12 cellular contexts compared by ENCODE assay signal in genomic region chr16:56263711-56264608, GRCh38.
A peak's percentile ranks its signal among the peaks of the same experiment; 100 is the strongest.
DNase-seq lines count a peak whose midpoint lies in the region; ATAC-seq, FAIRE-seq and TF ChIP-seq lines count a peak whose summit lies in the region.
"Had no signal": no experiment of that assay in that cellular context is flagged by ENCODE, and none has a peak within 500 bp of the region (broad histone marks: within the 10 kb centered on the region; RNA-seq: fewer than 3 reads in every experiment).

No MANE protein-coding gene starts in this region.

- no peaks in the 10 kb centered on the region for H3K27me3 Mint-ChIP-seq in natural killer cell (ENCODE audit: low read depth in 2 of 2)
- H3K27me3 Mint-ChIP-seq: activated naive CD8-positive, alpha-beta T cell had no signal

- H3K36me3 Mint-ChIP-seq in natural killer cell: no peaks in the 10 kb centered on the region
- H3K36me3 Mint-ChIP-seq: activated naive CD8-positive, alpha-beta T cell had no signal

- TF ChIP-seq RAD21 in A549 (conservative IDR thresholded peaks at IDR 0.05 in 1 of 2, IDR thresholded peaks at IDR 0.05 in 1 of 2): no peak

- WGBS in A549 (ENCODE audit: missing lambda C conversion rate): 56% methylated on average over 10 of the region's 11 CpGs

- CTCF ChIA-PET in A549 (lab: Yijun Ruan, JAX): interaction anchor here (0.8 to 1.3 kb wide), 2 partner anchors 13 to 319 kb away, joined by 3 read pairs; no protein-coding TSS in a partner anchor

- no peak overlapping the region for H3K27ac ChIP-seq in A549

- intact Hi-C loops in natural killer cell (cut with micrococcal nuclease): no loop called here

- FAIRE-seq in A549 (lab: Jason Lieb, UNC) (no peak), frontal cortex (lab: Jason Lieb, UNC) (no peak), urothelium cell line (lab: Jason Lieb, UNC) (no peak)
- FAIRE-seq: keratinocyte had no signal

- no peaks in the 10 kb centered on the region for H3K9me3 Mint-ChIP-seq in natural killer cell
- H3K9me3 Mint-ChIP-seq: activated CD4-positive, alpha-beta T cell treated with anti-CD3 and anti-CD28 coated beads, Interleukin-2, amount 10 ng/mL, durations not matched to agents 24 days and 14 days had no signal

- no peaks in the 10 kb centered on the region for H3K9me3 ChIP-seq in A549

- peaks cover 35 to 36% of the 10 kb centered on the region in 2 donors for H3K4me1 Mint-ChIP-seq in natural killer cell

- POLR2A ChIA-PET in A549 (lab: Yijun Ruan, JAX): no interaction called here

- no peak overlapping the region for H3K4me2 ChIP-seq in A549

- in situ Hi-C loops in ACHN (cut with HindIII; ENCODE audit: low pct_ligation_motif_present, low pct_unique_long_range_greater_than_20kb, low sequenced_read_pairs): no loop called here

- no peak for TF ChIP-seq CTCF in A549 (IDR thresholded peaks at IDR 0.05)
- no peak for TF ChIP-seq CTCF in natural killer cell (IDR thresholded peaks at IDR 0.05)

- no peak for TF ChIP-seq EP300 in A549 (IDR thresholded peaks at IDR 0.05)

- H3K4me1 ChIP-seq in A549: no peaks in the 10 kb centered on the region

- TF ChIP-seq POLR2A in A549 (IDR thresholded peaks at IDR 0.05; ENCODE audit: low read length): no peak

- H3K4me3 ChIP-seq in A549: no peak overlapping the region

- ATAC-seq in A549 (no peak), natural killer cell (no peak)
- ATAC-seq: sciatic nerve had no signal

- no peak overlapping the region for H3K4me3 Mint-ChIP-seq in natural killer cell
- H3K4me3 Mint-ChIP-seq: activated CD4-positive, alpha-beta T cell treated with anti-CD3 and anti-CD28 coated beads, Interleukin-2, amount 10 ng/mL, durations not matched to agents 24 days and 14 days; activated naive CD8-positive, alpha-beta T cell had no signal

- DNase-seq in A549 (ENCODE audit: low read depth in 1 of 2, low spot score in 1 of 2): no peak
- peak; percentile 46 for DNase-seq in NCI-H2171 (lab: John Stamatoyannopoulos, UW)
- DNase-seq in frontal cortex (ENCODE audit: low spot score in 2 of 2): peak; percentile 15 to 30
- DNase-seq in natural killer cell: no peak
- DNase-seq in urothelium cell line (ENCODE audit: low spot score): no peak
- DNase-seq in NCI-H510A (lab: John Stamatoyannopoulos, UW): no peak
- DNase-seq in ACHN: no peak
- DNase-seq in DMS53 (lab: John Stamatoyannopoulos, UW): no peak
- DNase-seq: activated CD4-positive, alpha-beta T cell treated with anti-CD3 and anti-CD28 coated beads, Interleukin-2, amount 10 ng/mL, durations not matched to agents 24 days and 14 days had no signal

- H3K27ac Mint-ChIP-seq in natural killer cell: peak overlapping the region; percentile 83 to 85
- H3K27ac Mint-ChIP-seq: activated naive CD8-positive, alpha-beta T cell had no signal

TF ChIP-seq in A549, 52 proteins besides CTCF, POLR2A, EP300 and RAD21:
- TF ChIP-seq NFE2L2 (conservative IDR thresholded peaks at IDR 0.05; ENCODE audit: low read length) (peak; percentile 66; the same call in 1 of the 2 replicates), HES2 (IDR thresholded peaks at IDR 0.05) (no peak)

Comparison
In these comparisons a context has a peak if more than half of its experiments do, and no peak if none do; other contexts are left out.
1. DNase-seq: peak in NCI-H2171 (single experiment) and frontal cortex (2 of 2); none in A549 (0 of 2), natural killer cell (single experiment), urothelium cell line (single experiment), NCI-H510A (single experiment), ACHN (single experiment) and DMS53 (single experiment).